Comparison of ENCODE assay signal across 8 cellular contexts in the genomic region with DNA sequence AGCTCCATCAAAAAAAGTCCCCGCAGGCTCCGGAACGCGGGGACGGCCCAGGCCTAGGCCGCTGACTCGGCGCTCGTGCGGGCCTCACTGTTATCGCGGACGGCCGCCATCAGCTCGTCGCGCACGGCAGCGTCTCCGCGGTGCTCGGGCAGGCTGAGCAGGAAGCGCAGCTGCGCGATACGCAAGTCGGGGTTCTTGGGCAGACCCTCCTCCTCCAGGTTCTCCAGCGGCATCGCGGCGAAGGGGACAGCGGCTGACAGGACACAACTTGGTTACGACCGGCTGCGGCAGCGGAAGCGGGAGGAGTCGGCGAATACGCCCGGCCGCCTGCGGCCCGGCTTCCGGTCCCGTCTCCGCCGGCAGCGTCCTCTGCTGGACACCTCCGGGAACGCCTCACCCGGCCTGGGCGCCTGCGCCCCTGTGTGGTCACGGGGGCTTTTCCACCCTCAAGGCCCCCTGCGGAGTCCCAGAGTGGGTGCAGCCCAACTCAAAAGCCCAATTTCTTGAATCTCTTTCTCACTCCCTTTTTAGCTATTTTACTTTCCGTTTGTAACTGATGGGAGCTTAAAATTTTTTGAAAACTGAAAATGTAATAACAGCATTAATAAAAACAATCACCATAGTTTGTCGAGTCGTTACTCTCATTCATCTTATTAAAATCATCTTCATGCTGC. TPM values are rescaled to one million over a fixed set of nuclear protein-coding genes. Genes with fewer than 3 reads are reported as not detected.
DNase-seq lines count a peak whose midpoint lies in the region; ATAC-seq and TF ChIP-seq lines count a peak whose summit lies in the region.

TSS of gene PSMD6 (minus strand) at position 308 of the 674 bp plus-strand sequence. CDS start at position 233, 75 bp downstream.

- DNase-seq in DMS53 (lab: John Stamatoyannopoulos, UW) (peak; percentile 76), HuH-7 (ENCODE audit: low spot score) (peak; percentile 47), Panc1 (ENCODE audit: low read depth, low spot score) (peak; percentile 64), esophagus squamous epithelium (lab: John Stamatoyannopoulos, UW) (peak; percentile 36), myocyte (ENCODE audit: low read depth) (peak; percentile 88)
- DNase-seq in activated T-cell treated with anti-CD3 and anti-CD28 coated beads, Interleukin-2, amount 50 U/mL, for 48 hours = peak; percentile 97
- peak; percentile 98 to 99 for DNase-seq in stimulated activated effector memory CD8-positive, alpha-beta T cell treated with anti-CD3 and anti-CD28 coated beads, Interleukin-12 subunit alpha, Interleukin-12 subunit beta, amount 100 ng/mL, for 72 hours (ENCODE audit: low spot score in 2 of 2)

- no TSS peak for BruUV-seq in Panc1 (replicated peaks; lab: Mats Ljungman, UMichigan)

- H3K27me3 ChIP-seq in Panc1 (ENCODE audit: control insufficient read depth, insufficient read depth, low read length) = no peaks in the 10 kb centered on the region
- H3K27me3 ChIP-seq in esophagus squamous epithelium = no peaks in the 10 kb centered on the region

- H3K27ac Mint-ChIP-seq in stimulated activated effector memory CD8-positive, alpha-beta T cell treated with anti-CD3 and anti-CD28 coated beads, Interleukin-12 subunit alpha, Interleukin-12 subunit beta, amount 100 ng/mL, for 72 hours = peak within 1 kb of the TSS; percentile 93

- 2% methylated on average over 16 to 25 of the region's 59 CpGs for WGBS in esophagus squamous epithelium, 2 donors

- peak within 1 kb of the TSS; percentile 84 for H3K4me3 Mint-ChIP-seq in stimulated activated effector memory CD8-positive, alpha-beta T cell treated with anti-CD3 and anti-CD28 coated beads, Interleukin-12 subunit alpha, Interleukin-12 subunit beta, amount 100 ng/mL, for 72 hours

- intact Hi-C loops in Panc1 (cut with micrococcal nuclease; ENCODE audit: unreplicated experiment) (no loop called here), esophagus squamous epithelium (cut with DNase I) (no loop called here)

- H3K36me3 ChIP-seq in Panc1 (ENCODE audit: control insufficient read depth, insufficient read depth, low read length) (peaks cover 19% of the 10 kb centered on the region), esophagus squamous epithelium (peaks cover 2 to 34% (median 3%) of the 10 kb centered on the region in 3 donors)

- TF ChIP-seq CTCF in Panc1 (IDR thresholded peaks at IDR 0.05) = peak; percentile 98
- TF ChIP-seq CTCF in esophagus squamous epithelium (IDR thresholded peaks at IDR 0.05) = peak; percentile 98 to 99 (median 99)

- H3K4me1 Mint-ChIP-seq in stimulated activated effector memory CD8-positive, alpha-beta T cell treated with anti-CD3 and anti-CD28 coated beads, Interleukin-12 subunit alpha, Interleukin-12 subunit beta, amount 100 ng/mL, for 72 hours = peaks cover 12% of the 10 kb centered on the region

- CTCF ChIA-PET in Panc1 (lab: Charles Lee) = no interaction called here

- H3K4me1 ChIP-seq in Panc1 (ENCODE audit: control insufficient read depth, insufficient read depth, low read length) (peaks cover 2% of the 10 kb centered on the region; the same call in 1 of the 2 replicates), esophagus squamous epithelium (peaks cover 7 to 31% (median 16%) of the 10 kb centered on the region in 3 donors)

- peak; percentile 97 for ATAC-seq in GM21515 (IDR thresholded peaks at IDR 0.05; ENCODE audit: unreplicated experiment)
- ATAC-seq in Panc1 = peak; percentile 97
- ATAC-seq in stimulated activated effector memory CD8-positive, alpha-beta T cell treated with anti-CD3 and anti-CD28 coated beads, Interleukin-12 subunit alpha, Interleukin-12 subunit beta, amount 100 ng/mL, for 72 hours = peak; percentile 95

- no peaks in the 10 kb centered on the region for H3K9me3 Mint-ChIP-seq in stimulated activated effector memory CD8-positive, alpha-beta T cell treated with anti-CD3 and anti-CD28 coated beads, Interleukin-12 subunit alpha, Interleukin-12 subunit beta, amount 100 ng/mL, for 72 hours

- in situ Hi-C loops in Panc1 (cut with HindIII; ENCODE audit: low pct_unique_long_range_greater_than_20kb, low sequenced_read_pairs) = no loop called here

- H3K4me3 ChIP-seq in Panc1 (ENCODE audit: low read depth in 2 of 2, low read length in 2 of 2) (peak within 1 kb of the TSS; percentile 82 to 95), esophagus squamous epithelium (peak within 1 kb of the TSS; percentile 59 to 97 (median 74))

- H3K9me3 ChIP-seq in Panc1 (ENCODE audit: control insufficient read depth, insufficient read depth, low read depth, low read length) (no peaks in the 10 kb centered on the region), esophagus squamous epithelium (no peaks in the 10 kb centered on the region)

- H3K27ac ChIP-seq in Panc1 (ENCODE audit: low read length) = peak within 1 kb of the TSS; percentile 80
- H3K27ac ChIP-seq in esophagus squamous epithelium = peak within 1 kb of the TSS; percentile 82 to 90 (median 86)

- POLR2A ChIA-PET in Panc1 (lab: Charles Lee) = no interaction called here

- H3K36me3 Mint-ChIP-seq in stimulated activated effector memory CD8-positive, alpha-beta T cell treated with anti-CD3 and anti-CD28 coated beads, Interleukin-12 subunit alpha, Interleukin-12 subunit beta, amount 100 ng/mL, for 72 hours = no peaks in the 10 kb centered on the region

- peak in 2 of 4 donors; percentile 11 to 35 for TF ChIP-seq POLR2A in esophagus squamous epithelium (IDR thresholded peaks at IDR 0.05)

RNA-seq across cellular contexts. Expression of gene PSMD6, which starts in this region (rescaled TPM):
- 55.6 TPM for total RNA-seq in Panc1 (2021; ENCODE audit: unreplicated experiment)
- 74.8 TPM for polyA plus RNA-seq in Panc1 (2012; ENCODE audit: insufficient read length)
- total RNA-seq in esophagus squamous epithelium = 100 to 1,000 TPM in 1 of 4 donors, 10 to 100 TPM in 3; 53.1 to 102 (median 81.6) TPM
- total RNA-seq in myocyte = 112 and 118 TPM in 2 replicates
- 71.4 TPM for polyA plus RNA-seq in myocyte (2012)

Comparison
In these comparisons a context has a peak if more than half of its experiments do, and no peak if none do; other contexts are left out.
1. Peak in every context shown above with its lines: DNase-seq, ATAC-seq, H3K4me3 ChIP-seq and H3K27ac ChIP-seq.
2. DNase-seq: peak in every context shown above with its lines; median percentile 98 in stimulated activated effector memory CD8-positive, alpha-beta T cell treated with anti-CD3 and anti-CD28 coated beads, Interleukin-12 subunit alpha, Interleukin-12 subunit beta, amount 100 ng/mL, for 72 hours; 97 in activated T-cell treated with anti-CD3 and anti-CD28 coated beads, Interleukin-2, amount 50 U/mL, for 48 hours; 88 in myocyte; 76 in DMS53; 64 in Panc1; 47 in HuH-7; 36 in esophagus squamous epithelium.